16 cellular contexts compared by ENCODE assay signal in the genomic region with DNA sequence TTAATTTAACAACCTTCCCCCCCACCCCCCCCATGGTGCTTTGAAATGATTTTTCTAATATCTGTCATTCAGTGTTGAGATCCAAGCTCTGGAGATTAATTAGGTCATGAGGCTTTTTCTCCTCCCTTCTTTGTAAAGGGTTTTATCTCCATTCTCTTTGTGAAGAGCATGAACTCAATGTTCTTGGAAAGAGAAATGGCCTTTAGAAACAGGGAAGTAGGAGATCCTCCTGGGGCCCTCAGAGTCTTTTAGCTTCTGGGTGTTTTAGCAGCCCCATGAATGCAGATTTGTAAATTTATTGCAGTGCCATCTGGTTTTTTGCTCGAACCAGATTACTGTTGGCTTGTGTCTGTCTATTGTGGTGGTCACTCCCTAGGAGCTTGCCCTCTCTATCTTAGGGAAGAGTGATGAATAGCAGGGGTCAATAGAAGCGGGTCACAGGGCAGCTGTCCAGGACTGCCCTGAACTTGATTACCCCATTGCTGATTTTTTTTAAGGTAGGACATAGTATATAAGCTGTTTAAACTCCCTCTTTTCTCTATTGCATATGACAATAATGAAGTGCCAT.
"Had no signal": no experiment of that assay in that cellular context is flagged by ENCODE, and none has a peak within 500 bp of the region (broad histone marks: within the 10 kb centered on the region; RNA-seq: fewer than 3 reads in every experiment).

No MANE protein-coding gene starts in this region.

- H3K27ac ChIP-seq: dorsolateral prefrontal cortex, esophagus squamous epithelium, thoracic aorta had no signal

- H3K9me3 ChIP-seq: esophagus squamous epithelium, thoracic aorta had no signal

- DNase-seq: activated CD8-positive, alpha-beta memory T cell treated with anti-CD3 and anti-CD28 coated beads, Interleukin-2, amount 10 ng/mL, durations not matched to agents 7 days and 5 days; activated effector memory CD4-positive, alpha-beta T cell treated with anti-CD3 and anti-CD28 coated beads, Interleukin-2, amount 50 U/mL, for 16 hours; activated T-cell treated with anti-CD3 and anti-CD28 coated beads, Interleukin-2, amount 50 U/mL, for 4 hours; amygdala; dorsolateral prefrontal cortex; esophagus squamous epithelium; foreskin fibroblast; mesendoderm; nephron progenitor cell; stimulated activated CD4-positive, alpha-beta T cell treated with anti-CD3 and anti-CD28 coated beads, Interleukin-15, amount 100 ng/mL, for 24 hours; stimulated activated CD4-positive, alpha-beta T cell treated with anti-CD3 and anti-CD28 coated beads, Interleukin-4, amount 100 ng/mL, for 4 hours; stimulated activated naive CD8-positive, alpha-beta T cell treated with anti-CD3 and anti-CD28 coated beads, Interleukin-15, amount 100 ng/mL, for 72 hours had no signal

- H3K36me3 ChIP-seq: thoracic aorta had no signal

- H3K27me3 ChIP-seq: dorsolateral prefrontal cortex, esophagus squamous epithelium had no signal

- H3K4me3 ChIP-seq: dorsolateral prefrontal cortex, esophagus squamous epithelium, thoracic aorta had no signal

- ATAC-seq: activated CD4-positive, CD25-positive, alpha-beta regulatory T cell treated with anti-CD3 and anti-CD28 coated beads, Interleukin-2, amount 50 U/mL, for 24 hours; activated CD8-positive, alpha-beta memory T cell treated with anti-CD3 and anti-CD28 coated beads, Interleukin-2, amount 10 ng/mL, durations not matched to agents 7 days and 5 days; activated naive CD4-positive, alpha-beta T cell treated with anti-CD3 and anti-CD28 coated beads, Interleukin-2, amount 50 U/mL, for 72 hours; activated T-cell treated with anti-CD3 and anti-CD28 coated beads, Interleukin-2, amount 50 U/mL, for 4 hours; left lobe of liver; stimulated activated naive CD8-positive, alpha-beta T cell treated with anti-CD3 and anti-CD28 coated beads, Interleukin-15, amount 100 ng/mL, for 72 hours had no signal
